In genomic region chr4:124426279-124426678, GRCh38 we compare ENCODE assay signal across 26 cellular contexts.
A peak's percentile ranks its signal among the peaks of the same experiment; 100 is the strongest.
DNase-seq lines count a peak whose midpoint lies in the region; ATAC-seq, FAIRE-seq and TF ChIP-seq lines count a peak whose summit lies in the region.
"Had no signal": no experiment of that assay in that cellular context is flagged by ENCODE, and none has a peak within 500 bp of the region (broad histone marks: within the 10 kb centered on the region; RNA-seq: fewer than 3 reads in every experiment).

No MANE protein-coding gene starts in this region.

- TF ChIP-seq CTCF in HepG2 (CRISPR knock-in tag; IDR thresholded peaks at IDR 0.05): no peak
- no peak for TF ChIP-seq CTCF in right lobe of liver (IDR thresholded peaks at IDR 0.05)
- no peak for TF ChIP-seq CTCF in SK-N-SH (IDR thresholded peaks at IDR 0.05)
- TF ChIP-seq CTCF in endodermal cell (conservative IDR thresholded peaks at IDR 0.05): no peak

- in situ Hi-C loops in HepG2 (cut with HindIII; ENCODE audit: extremely low pct_ligation_motif_present, low pct_unique_long_range_greater_than_20kb): no loop called here

- H3K27ac Mint-ChIP-seq in endodermal cell: no peak overlapping the region
- no peak overlapping the region for H3K27ac Mint-ChIP-seq in activated CD4-positive, alpha-beta T cell treated with anti-CD3 and anti-CD28 coated beads, Interleukin-2, amount 10 ng/mL, durations not matched to agents 7 days and 5 days
- H3K27ac Mint-ChIP-seq: CD4-positive, CD25-positive, alpha-beta regulatory T cell had no signal

- H3K4me2 ChIP-seq in HepG2 (ENCODE audit: low read depth, low read length) (no peak overlapping the region), SK-N-SH (no peak overlapping the region)

- DNase-seq in HepG2 (ENCODE audit: low spot score): no peak
- no peak for DNase-seq in right lobe of liver
- DNase-seq in SK-N-SH: no peak
- DNase-seq in endodermal cell: peak; percentile 52
- DNase-seq in medulla oblongata (ENCODE audit: extremely low spot score): no peak
- DNase-seq in activated CD4-positive, alpha-beta T cell treated with anti-CD3 and anti-CD28 coated beads, Interleukin-2, amount 10 ng/mL, durations not matched to agents 7 days and 5 days: no peak
- DNase-seq in HUDEP-2 (lab: John Stamatoyannopoulos, UW; ENCODE audit: unreplicated experiment in 76 of 76): no peak
- DNase-seq: ACHN; CD4-positive, CD25-positive, alpha-beta regulatory T cell; DMS153; GM23248; KG1; MG63; NCI-H1105 treated with DMSO at 0.1 percent for 48 hours; NCI-H146; NCI-H1930; NCI-H446 treated with DMSO at 0.1 percent for 48 hours; NCI-H526 treated with DMSO at 0.1 percent for 48 hours; SHP77 treated with DMSO at 0.1 percent for 48 hours; SW 1271 had no signal

- TF ChIP-seq EP300 in HepG2 (IDR thresholded peaks at IDR 0.05; ENCODE audit: low read depth in 2 of 2, low read length in 2 of 2) (no peak), HepG2 (CRISPR knock-in tag; IDR thresholded peaks at IDR 0.05; ENCODE audit: borderline replicate concordance) (no peak), SK-N-SH (IDR thresholded peaks at IDR 0.05; ENCODE audit: borderline replicate concordance in 1 of 2, low read depth in 1 of 2, low read length in 1 of 2) (no peak)

- H3K79me2 ChIP-seq in HepG2 (ENCODE audit: insufficient read depth, low read length) (no peaks in the 10 kb centered on the region), SK-N-SH (ENCODE audit: insufficient read depth) (no peaks in the 10 kb centered on the region)

- H3K9ac ChIP-seq in HepG2 (ENCODE audit: insufficient read depth, low read depth, low read length): no peak overlapping the region
- no peak overlapping the region for H3K9ac ChIP-seq in SK-N-SH
- H3K9ac ChIP-seq in endodermal cell (ENCODE audit: extremely low read depth, low read length, poor library complexity, severe bottlenecking): no peak overlapping the region
- H3K9ac ChIP-seq: GM23248 had no signal

- no peaks in the 10 kb centered on the region for H3K27me3 Mint-ChIP-seq in endodermal cell (ENCODE audit: insufficient read depth)
- H3K27me3 Mint-ChIP-seq in activated CD4-positive, alpha-beta T cell treated with anti-CD3 and anti-CD28 coated beads, Interleukin-2, amount 10 ng/mL, durations not matched to agents 7 days and 5 days: no peaks in the 10 kb centered on the region
- H3K27me3 Mint-ChIP-seq: CD4-positive, CD25-positive, alpha-beta regulatory T cell had no signal

- H3K27me3 ChIP-seq in HepG2 (ENCODE audit: control insufficient read depth in 1 of 2, insufficient read depth in 2 of 2, low read length in 2 of 2) (no peaks in the 10 kb centered on the region), right lobe of liver (no peaks in the 10 kb centered on the region), SK-N-SH (ENCODE audit: insufficient read depth) (no peaks in the 10 kb centered on the region), endodermal cell (ENCODE audit: control insufficient read depth, insufficient read depth, low read length, poor library complexity, severe bottlenecking) (no peaks in the 10 kb centered on the region)
- H3K27me3 ChIP-seq: MG63 had no signal

- H3K4me3 Mint-ChIP-seq in endodermal cell: no peak overlapping the region
- no peak overlapping the region for H3K4me3 Mint-ChIP-seq in activated CD4-positive, alpha-beta T cell treated with anti-CD3 and anti-CD28 coated beads, Interleukin-2, amount 10 ng/mL, durations not matched to agents 7 days and 5 days
- H3K4me3 Mint-ChIP-seq: CD4-positive, CD25-positive, alpha-beta regulatory T cell had no signal

- no peak for TF ChIP-seq POLR2A in HepG2 (IDR thresholded peaks at IDR 0.05; ENCODE audit: insufficient read depth in 1 of 2, low read depth in 2 of 2, low read length in 2 of 2)
- no peak for TF ChIP-seq POLR2A in right lobe of liver (IDR thresholded peaks at IDR 0.05)

- H2AFZ ChIP-seq in HepG2 (ENCODE audit: low read length) (no peak overlapping the region), SK-N-SH (ENCODE audit: low read depth) (no peak overlapping the region; the same call in 1 of the 2 replicates)
- H2AFZ ChIP-seq: GM23248 had no signal

- WGBS in HepG2 (ENCODE audit: low lambda C conversion rate): no CpG with 5 or more reads among the region's 1 CpG
- WGBS in right lobe of liver (ENCODE audit: insufficient coverage, low coverage, low lambda C conversion rate, missing lambda C conversion rate): 0% methylated on average over 1 of the region's 1 CpG
- WGBS in SK-N-SH (ENCODE audit: low lambda C conversion rate): 0% methylated on average over 1 of the region's 1 CpG
- 0% methylated on average over 1 of the region's 1 CpG for WGBS in endodermal cell (ENCODE audit: insufficient coverage in 1 of 2, insufficient read length in 1 of 2), 2 experiments

- H3K4me3 ChIP-seq in HepG2 (replicated peaks in 1 of 3; ENCODE audit: insufficient read depth in 1 of 3, low read depth in 2 of 3, low read length in 3 of 3) (no peak overlapping the region), right lobe of liver (no peak overlapping the region), SK-N-SH (ENCODE audit: low read depth in 2 of 2, low read length in 1 of 2) (no peak overlapping the region), endodermal cell (ENCODE audit: low read length) (no peak overlapping the region)
- H3K4me3 ChIP-seq: GM23248, HAP-1, MG63 had no signal

- CTCF ChIA-PET in HepG2 (lab: Yijun Ruan, JAX; ENCODE audit: low intra/inter-chr PET ratio, low total read pairs): no interaction called here
- CTCF ChIA-PET in SK-N-SH (lab: Yijun Ruan, JAX): interaction anchor here (1.6 kb wide), 1 partner anchor 284 kb away, joined by 5 read pairs; no protein-coding TSS in a partner anchor
- CTCF ChIA-PET in activated CD4-positive, alpha-beta T cell treated with anti-CD3 and anti-CD28 coated beads, Interleukin-2, amount 10 ng/mL, durations not matched to agents 7 days and 5 days (lab: Charles Lee): no interaction called here

- peaks cover 9% of the 10 kb centered on the region for H3K4me1 Mint-ChIP-seq in endodermal cell
- H3K4me1 Mint-ChIP-seq in activated CD4-positive, alpha-beta T cell treated with anti-CD3 and anti-CD28 coated beads, Interleukin-2, amount 10 ng/mL, durations not matched to agents 7 days and 5 days: no peaks in the 10 kb centered on the region
- H3K4me1 Mint-ChIP-seq: CD4-positive, CD25-positive, alpha-beta regulatory T cell had no signal

- POLR2A ChIA-PET in HepG2 (lab: Yijun Ruan, JAX): no interaction called here
- POLR2A ChIA-PET in SK-N-SH (lab: Yijun Ruan, JAX): no interaction called here
- POLR2A ChIA-PET in activated CD4-positive, alpha-beta T cell treated with anti-CD3 and anti-CD28 coated beads, Interleukin-2, amount 10 ng/mL, durations not matched to agents 7 days and 5 days (lab: Charles Lee): no interaction called here

- no peak overlapping the region for H3K27ac ChIP-seq in HepG2 (ENCODE audit: extremely low read length, insufficient read depth, low read length)
- H3K27ac ChIP-seq in right lobe of liver: no peak overlapping the region
- H3K27ac ChIP-seq in SK-N-SH (ENCODE audit: low read depth in 2 of 2, low read length in 1 of 2): no peak overlapping the region
- H3K27ac ChIP-seq in endodermal cell (ENCODE audit: low read depth, low read length): no peak overlapping the region
- H3K27ac ChIP-seq: 22Rv1, GM23248, RWPE1 had no signal

- no TSS peak for BruUV-seq in HepG2 (replicated peaks; lab: Mats Ljungman, UMichigan)

- H3K9me2 ChIP-seq in SK-N-SH: no peaks in the 10 kb centered on the region

- no peak for TF ChIP-seq RAD21 in HepG2 (CRISPR knock-in tag; IDR thresholded peaks at IDR 0.05)
- no peak for TF ChIP-seq RAD21 in SK-N-SH (IDR thresholded peaks at IDR 0.05; ENCODE audit: low read length)

- FAIRE-seq in HepG2 (lab: Jason Lieb, UNC): no peak
- FAIRE-seq: GM18507 had no signal

- ATAC-seq in HepG2 (no peak), right lobe of liver (no peak), HG03521 (IDR thresholded peaks at IDR 0.05; ENCODE audit: unreplicated experiment) (no peak)
- ATAC-seq: Panc1 had no signal

- H3F3A ChIP-seq in SK-N-SH (replicated peaks; ENCODE audit: insufficient read depth): peaks cover 16% of the 10 kb centered on the region

- H4K20me1 ChIP-seq in HepG2 (ENCODE audit: insufficient read depth, low read length): no peaks in the 10 kb centered on the region
- no peaks in the 10 kb centered on the region for H4K20me1 ChIP-seq in SK-N-SH (ENCODE audit: insufficient read depth)

- H3K9me3 Mint-ChIP-seq in endodermal cell: no peaks in the 10 kb centered on the region
- no peaks in the 10 kb centered on the region for H3K9me3 Mint-ChIP-seq in activated CD4-positive, alpha-beta T cell treated with anti-CD3 and anti-CD28 coated beads, Interleukin-2, amount 10 ng/mL, durations not matched to agents 7 days and 5 days

- H3K4me1 ChIP-seq in HepG2 (ENCODE audit: insufficient read depth, low read length) (no peaks in the 10 kb centered on the region; the same call in 1 of the 2 replicates), right lobe of liver (peaks cover 0 to 14% (median 7%) of the 10 kb centered on the region in 4 donors), SK-N-SH (ENCODE audit: control insufficient read depth in 1 of 2, insufficient read depth in 2 of 2, low read depth in 1 of 2, low read length in 1 of 2) (peaks cover 0 to 25% of the 10 kb centered on the region in 2 experiments; a peak in 2 of 4 replicates), endodermal cell (ENCODE audit: control insufficient read depth, insufficient read depth, low read length) (peaks cover 3% of the 10 kb centered on the region)
- H3K4me1 ChIP-seq: HAP-1 had no signal

- intact Hi-C loops in HepG2 (cut with micrococcal nuclease; ENCODE audit: unreplicated experiment) (no loop called here), right lobe of liver (cut with DNase I) (no loop called here)

- no peaks in the 10 kb centered on the region for H3K36me3 ChIP-seq in HepG2 (replicated peaks in 1 of 2; ENCODE audit: control insufficient read depth in 1 of 2, insufficient read depth in 2 of 2, low read length in 2 of 2)
- no peaks in the 10 kb centered on the region for H3K36me3 ChIP-seq in right lobe of liver
- no peaks in the 10 kb centered on the region for H3K36me3 ChIP-seq in SK-N-SH (replicated peaks in 1 of 2; ENCODE audit: control insufficient read depth in 1 of 2, insufficient read depth in 2 of 2, low read length in 1 of 2)
- no peaks in the 10 kb centered on the region for H3K36me3 ChIP-seq in endodermal cell (ENCODE audit: control insufficient read depth, insufficient read depth, low read length)
- H3K36me3 ChIP-seq: HAP-1, MG63 had no signal

- no peaks in the 10 kb centered on the region for H3K36me3 Mint-ChIP-seq in endodermal cell (ENCODE audit: low read depth)
- H3K36me3 Mint-ChIP-seq in activated CD4-positive, alpha-beta T cell treated with anti-CD3 and anti-CD28 coated beads, Interleukin-2, amount 10 ng/mL, durations not matched to agents 7 days and 5 days (ENCODE audit: low read depth): no peaks in the 10 kb centered on the region
- H3K36me3 Mint-ChIP-seq: CD4-positive, CD25-positive, alpha-beta regulatory T cell had no signal

- H3K9me3 ChIP-seq in HepG2 (ENCODE audit: low read length) (no peaks in the 10 kb centered on the region), right lobe of liver (no peaks in the 10 kb centered on the region), SK-N-SH (no peaks in the 10 kb centered on the region), endodermal cell (ENCODE audit: control insufficient read depth, low read length) (no peaks in the 10 kb centered on the region)
- H3K9me3 ChIP-seq: HAP-1, MG63 had no signal
